In the genomic region with DNA sequence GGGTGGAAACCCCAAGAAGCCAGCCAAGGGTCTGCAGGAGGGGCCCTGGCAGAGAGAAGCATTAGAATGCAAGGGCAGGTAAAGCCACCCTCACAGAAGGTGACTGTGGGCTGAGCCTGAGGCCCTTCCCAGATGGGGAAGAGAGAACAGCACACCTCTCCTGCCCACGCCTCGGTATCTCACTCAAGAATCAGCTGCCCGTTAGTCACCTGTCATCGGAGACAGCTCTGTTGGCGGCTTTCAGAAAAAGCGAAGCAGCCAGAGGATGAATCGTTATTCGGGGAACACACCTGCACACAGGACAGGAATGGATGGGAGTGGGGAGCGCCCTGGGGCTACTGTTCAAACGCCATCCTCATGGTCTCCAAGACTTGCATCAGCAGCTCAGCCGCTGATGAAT, we compare ENCODE assay signal across 2 cellular contexts.
TF ChIP-seq lines count a peak whose summit lies in the region.

No MANE protein-coding gene starts in this region.

TF ChIP-seq in H1, 55 proteins besides CTCF, POLR2A, EP300 and RAD21:
- TF ChIP-seq POU5F1 (IDR thresholded peaks at IDR 0.05; ENCODE audit: low read depth, low read length) = no peak
- TF ChIP-seq, protein P1, sequence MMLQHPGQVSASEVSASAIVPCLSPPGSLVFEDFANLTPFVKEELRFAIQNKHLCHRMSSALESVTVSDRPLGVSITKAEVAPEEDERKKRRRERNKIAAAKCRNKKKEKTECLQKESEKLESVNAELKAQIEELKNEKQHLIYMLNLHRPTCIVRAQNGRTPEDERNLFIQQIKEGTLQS (IDR thresholded peaks at IDR 0.05; ENCODE audit: insufficient read depth, low read depth, low read length) = no peak
- no peak for TF ChIP-seq PHF8 (conservative IDR thresholded peaks at IDR 0.05; ENCODE audit: low read depth, low read length)
- no peak for TF ChIP-seq TCF12 (IDR thresholded peaks at IDR 0.05; ENCODE audit: low read depth, low read length)
- no peak for TF ChIP-seq SIX5 (IDR thresholded peaks at IDR 0.05; ENCODE audit: low read depth, low read length)
- no peak for TF ChIP-seq HDAC6 (IDR thresholded peaks at IDR 0.05; ENCODE audit: low read depth, low read length)
- TF ChIP-seq E2F6 (IDR thresholded peaks at IDR 0.05) = no peak
- no peak for TF ChIP-seq CHD1 (IDR thresholded peaks at IDR 0.05; ENCODE audit: low read depth, low read length)
- no peak for TF ChIP-seq KDM1A (IDR thresholded peaks at IDR 0.05; ENCODE audit: borderline replicate concordance, low read length)
- TF ChIP-seq CREB1 (IDR thresholded peaks at IDR 0.05) = no peak
- TF ChIP-seq TAF1 (IDR thresholded peaks at IDR 0.05; ENCODE audit: low read depth, low read length) = no peak
- no peak for TF ChIP-seq SUZ12 (IDR thresholded peaks at IDR 0.05; ENCODE audit: low read length)
- no peak for TF ChIP-seq TAF7 (optimal IDR thresholded peaks at IDR 0.05; ENCODE audit: borderline replicate concordance, low read depth, low read length)
- no peak for TF ChIP-seq RFX5 (IDR thresholded peaks at IDR 0.05; ENCODE audit: borderline replicate concordance, low read depth, low read length)

TF ChIP-seq in GM23338, 12 proteins besides CTCF, POLR2A, EP300 and RAD21:
- TF ChIP-seq ZNF114 (CRISPR knock-in tag; IDR thresholded peaks at IDR 0.05) (no peak), NANOG (IDR thresholded peaks at IDR 0.05; ENCODE audit: borderline replicate concordance) (no peak), ZNF331 (CRISPR knock-in tag; IDR thresholded peaks at IDR 0.05; ENCODE audit: low read depth) (no peak), JUNB (IDR thresholded peaks at IDR 0.05; ENCODE audit: unreplicated experiment) (no peak), REST (IDR thresholded peaks at IDR 0.05; ENCODE audit: unreplicated experiment) (no peak), EZH2phosphoT487 (IDR thresholded peaks at IDR 0.05; ENCODE audit: unreplicated experiment) (no peak)
- TF ChIP-seq, protein P2, sequence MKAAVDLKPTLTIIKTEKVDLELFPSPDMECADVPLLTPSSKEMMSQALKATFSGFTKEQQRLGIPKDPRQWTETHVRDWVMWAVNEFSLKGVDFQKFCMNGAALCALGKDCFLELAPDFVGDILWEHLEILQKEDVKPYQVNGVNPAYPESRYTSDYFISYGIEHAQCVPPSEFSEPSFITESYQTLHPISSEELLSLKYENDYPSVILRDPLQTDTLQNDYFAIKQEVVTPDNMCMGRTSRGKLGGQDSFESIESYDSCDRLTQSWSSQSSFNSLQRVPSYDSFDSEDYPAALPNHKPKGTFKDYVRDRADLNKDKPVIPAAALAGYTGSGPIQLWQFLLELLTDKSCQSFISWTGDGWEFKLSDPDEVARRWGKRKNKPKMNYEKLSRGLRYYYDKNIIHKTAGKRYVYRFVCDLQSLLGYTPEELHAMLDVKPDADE (IDR thresholded peaks at IDR 0.05) = no peak
